1 cellular context compared by ENCODE assay signal in the genomic region with DNA sequence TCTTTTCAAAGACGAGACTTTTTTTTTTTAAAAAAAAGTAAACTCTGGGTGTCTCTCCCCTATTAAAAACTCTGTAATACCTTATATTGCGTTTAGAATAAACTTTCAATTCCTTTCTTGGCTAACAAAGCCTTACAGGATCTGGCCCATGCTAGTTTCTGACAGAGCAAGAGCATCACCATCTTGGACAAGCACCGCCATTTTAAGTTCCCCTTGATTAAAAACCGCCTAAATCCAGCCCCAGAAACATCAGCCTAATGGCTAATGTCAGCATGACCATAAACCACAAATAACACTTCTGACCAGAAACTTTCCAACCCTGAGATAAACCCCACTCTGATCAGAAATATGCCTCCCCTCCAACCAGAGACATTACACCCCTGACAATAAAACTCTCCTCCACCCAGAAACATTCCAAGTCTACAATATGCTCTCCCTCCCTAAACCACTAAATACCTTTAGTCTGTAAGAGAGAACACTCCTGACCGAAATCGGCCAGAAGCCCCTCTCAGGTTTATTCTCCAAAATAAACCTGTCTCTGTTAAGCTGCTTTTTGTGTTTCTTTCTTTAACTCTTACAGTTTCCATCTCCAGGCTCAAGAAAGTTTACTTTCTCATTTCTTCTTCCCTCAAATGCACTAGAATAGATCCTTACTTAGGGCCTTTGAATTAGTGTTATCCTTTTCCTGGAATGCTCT.
A peak's percentile ranks its signal among the peaks of the same experiment; 100 is the strongest.
TF ChIP-seq lines count a peak whose summit lies in the region.

No MANE protein-coding gene starts in this region.

TF ChIP-seq in HepG2, 621 proteins besides CTCF, POLR2A, EP300 and RAD21:
- peak; percentile 81; the same call in 1 of the 2 replicates for TF ChIP-seq ZNF850 (CRISPR knock-in tag; conservative IDR thresholded peaks at IDR 0.05)
- TF ChIP-seq, protein P1, sequence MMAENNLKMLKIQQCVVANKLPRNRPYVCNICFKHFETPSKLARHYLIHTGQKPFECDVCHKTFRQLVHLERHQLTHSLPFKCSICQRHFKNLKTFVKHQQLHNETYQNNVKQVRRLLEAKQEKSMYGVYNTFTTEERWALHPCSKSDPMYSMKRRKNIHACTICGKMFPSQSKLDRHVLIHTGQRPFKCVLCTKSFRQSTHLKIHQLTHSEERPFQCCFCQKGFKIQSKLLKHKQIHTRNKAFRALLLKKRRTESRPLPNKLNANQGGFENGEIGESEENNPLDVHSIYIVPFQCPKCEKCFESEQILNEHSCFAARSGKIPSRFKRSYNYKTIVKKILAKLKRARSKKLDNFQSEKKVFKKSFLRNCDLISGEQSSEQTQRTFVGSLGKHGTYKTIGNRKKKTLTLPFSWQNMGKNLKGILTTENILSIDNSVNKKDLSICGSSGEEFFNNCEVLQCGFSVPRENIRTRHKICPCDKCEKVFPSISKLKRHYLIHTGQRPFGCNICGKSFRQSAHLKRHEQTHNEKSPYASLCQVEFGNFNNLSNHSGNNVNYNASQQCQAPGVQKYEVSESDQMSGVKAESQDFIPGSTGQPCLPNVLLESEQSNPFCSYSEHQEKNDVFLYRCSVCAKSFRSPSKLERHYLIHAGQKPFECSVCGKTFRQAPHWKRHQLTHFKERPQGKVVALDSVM (CRISPR knock-in tag; IDR thresholded peaks at IDR 0.05) = no peak
